Comparison of ENCODE assay signal across 12 cellular contexts in the genomic region with DNA sequence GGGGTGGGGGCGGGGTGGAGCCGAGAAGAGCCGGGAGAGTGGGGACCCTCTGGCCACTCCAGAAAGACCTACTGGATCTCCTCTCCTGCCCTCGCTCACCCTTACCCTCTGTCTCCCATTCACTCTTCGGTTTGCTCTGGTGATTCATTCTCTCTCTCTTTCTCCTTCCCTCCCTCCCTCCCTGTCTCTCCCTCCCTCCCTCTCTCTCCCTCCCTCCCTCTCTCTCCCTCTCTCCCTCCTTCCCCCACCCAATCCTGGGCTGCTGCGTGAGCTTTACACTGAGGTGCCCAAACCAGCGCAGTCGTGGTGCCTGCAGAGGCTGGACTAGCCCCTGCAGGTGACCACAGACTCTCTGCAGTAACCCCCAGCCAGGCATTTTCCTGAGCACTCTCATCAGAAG. TPM values are rescaled to one million over a fixed set of nuclear protein-coding genes. Genes with fewer than 3 reads are reported as not detected.
DNase-seq lines count a peak whose midpoint lies in the region; ATAC-seq and TF ChIP-seq lines count a peak whose summit lies in the region.
"Had no signal": no experiment of that assay in that cellular context is flagged by ENCODE, and none has a peak within 500 bp of the region (broad histone marks: within the 10 kb centered on the region; RNA-seq: fewer than 3 reads in every experiment).

No MANE protein-coding gene starts in this region.

- POLR2A ChIA-PET in activated CD4-positive, alpha-beta memory T cell treated with anti-CD3 and anti-CD28 coated beads for 36 hours (lab: Charles Lee), result no interaction called here
- POLR2A ChIA-PET in activated CD4-positive, alpha-beta T cell treated with anti-CD3 and anti-CD28 coated beads for 36 hours (lab: Charles Lee), result no interaction called here

- H3K9me3 ChIP-seq in right cardiac atrium (ENCODE audit: control insufficient read depth, low read length), result peaks cover 2% of the 10 kb centered on the region

- peak overlapping the region; percentile 41 for H3K4me3 ChIP-seq in right cardiac atrium (ENCODE audit: low read length)
- H3K4me3 ChIP-seq: K562 had no signal

- DNase-seq in right cardiac atrium (peak in 1 of 3 donors; percentile 32), cardiac septum (ENCODE audit: low spot score) (no peak), SKM-1 treated with dmso at 0.1 percent for 144 hours (lab: John Stamatoyannopoulos, UW; ENCODE audit: unreplicated experiment) (no peak), NCI-H446 (lab: John Stamatoyannopoulos, UW) (no peak)
- DNase-seq in activated CD4-positive, alpha-beta memory T cell treated with anti-CD3 and anti-CD28 coated beads for 36 hours, result no peak
- DNase-seq in activated CD4-positive, alpha-beta T cell treated with anti-CD3 and anti-CD28 coated beads for 36 hours, result no peak
- DNase-seq: BE2C, immature natural killer cell, NCI-H187 had no signal

- intact Hi-C loops in right cardiac atrium (cut with DNase I) (no loop called here), cardiac septum (cut with DNase I) (no loop called here)
- intact Hi-C loops in activated CD4-positive, alpha-beta memory T cell treated with anti-CD3 and anti-CD28 coated beads for 36 hours (cut with micrococcal nuclease), result no loop called here
- intact Hi-C loops in activated CD4-positive, alpha-beta T cell treated with anti-CD3 and anti-CD28 coated beads for 36 hours (cut with DNase I, micrococcal nuclease), result no loop called here

- CTCF ChIA-PET in activated CD4-positive, alpha-beta memory T cell treated with anti-CD3 and anti-CD28 coated beads for 36 hours (lab: Charles Lee), result interaction anchor here (2.6 kb wide), 1 partner anchor 24 kb away, joined by 6 read pairs; no protein-coding TSS in a partner anchor
- CTCF ChIA-PET in activated CD4-positive, alpha-beta T cell treated with anti-CD3 and anti-CD28 coated beads for 36 hours (lab: Charles Lee), result no interaction called here

- H3K4me1 ChIP-seq in right cardiac atrium (ENCODE audit: control insufficient read depth, insufficient read depth, low read length), result no peaks in the 10 kb centered on the region
- H3K4me1 ChIP-seq: BE2C had no signal

- H3K27ac Mint-ChIP-seq in nephron, result no peak overlapping the region
- no peak overlapping the region for H3K27ac Mint-ChIP-seq in activated CD4-positive, alpha-beta memory T cell treated with anti-CD3 and anti-CD28 coated beads for 36 hours
- no peak overlapping the region for H3K27ac Mint-ChIP-seq in activated CD4-positive, alpha-beta T cell treated with anti-CD3 and anti-CD28 coated beads for 36 hours
- H3K27ac Mint-ChIP-seq: immature natural killer cell had no signal

- TF ChIP-seq CTCF in nephron (IDR thresholded peaks at IDR 0.05; ENCODE audit: unreplicated experiment in 3 of 3), result no peak

- H3K9me3 Mint-ChIP-seq in nephron, result peaks cover 31% of the 10 kb centered on the region
- peaks cover 13% of the 10 kb centered on the region for H3K9me3 Mint-ChIP-seq in activated CD4-positive, alpha-beta memory T cell treated with anti-CD3 and anti-CD28 coated beads for 36 hours
- peaks cover 7% of the 10 kb centered on the region for H3K9me3 Mint-ChIP-seq in activated CD4-positive, alpha-beta T cell treated with anti-CD3 and anti-CD28 coated beads for 36 hours (ENCODE audit: low read depth)

- peak overlapping the region; percentile 59 to 77 (median 72) for H3K4me3 Mint-ChIP-seq in nephron
- H3K4me3 Mint-ChIP-seq in activated CD4-positive, alpha-beta memory T cell treated with anti-CD3 and anti-CD28 coated beads for 36 hours, result no peak overlapping the region
- no peak overlapping the region for H3K4me3 Mint-ChIP-seq in activated CD4-positive, alpha-beta T cell treated with anti-CD3 and anti-CD28 coated beads for 36 hours

- peaks cover 42% of the 10 kb centered on the region for H3K27me3 Mint-ChIP-seq in nephron (ENCODE audit: low read depth)
- peaks cover 38% of the 10 kb centered on the region for H3K27me3 Mint-ChIP-seq in activated CD4-positive, alpha-beta memory T cell treated with anti-CD3 and anti-CD28 coated beads for 36 hours
- H3K27me3 Mint-ChIP-seq in activated CD4-positive, alpha-beta T cell treated with anti-CD3 and anti-CD28 coated beads for 36 hours, result peaks cover 40% of the 10 kb centered on the region

- H3K36me3 Mint-ChIP-seq in nephron (ENCODE audit: low read depth), result peaks cover 6% of the 10 kb centered on the region
- H3K36me3 Mint-ChIP-seq in activated CD4-positive, alpha-beta memory T cell treated with anti-CD3 and anti-CD28 coated beads for 36 hours, result peaks cover 10% of the 10 kb centered on the region
- H3K36me3 Mint-ChIP-seq in activated CD4-positive, alpha-beta T cell treated with anti-CD3 and anti-CD28 coated beads for 36 hours (ENCODE audit: low read depth), result no peaks in the 10 kb centered on the region
- H3K36me3 Mint-ChIP-seq: immature natural killer cell had no signal

- H3K4me1 Mint-ChIP-seq in nephron, result no peaks in the 10 kb centered on the region
- H3K4me1 Mint-ChIP-seq in activated CD4-positive, alpha-beta memory T cell treated with anti-CD3 and anti-CD28 coated beads for 36 hours (ENCODE audit: low read depth), result peaks cover 5% of the 10 kb centered on the region
- H3K4me1 Mint-ChIP-seq in activated CD4-positive, alpha-beta T cell treated with anti-CD3 and anti-CD28 coated beads for 36 hours, result peaks cover 6% of the 10 kb centered on the region
- H3K4me1 Mint-ChIP-seq: immature natural killer cell had no signal

- peak; percentile 14 to 55 for ATAC-seq in right cardiac atrium
- peak; percentile 57 for ATAC-seq in esophagus mucosa
- no peak for ATAC-seq in activated CD4-positive, alpha-beta T cell treated with anti-CD3 and anti-CD28 coated beads for 36 hours
- ATAC-seq: K562 had no signal

- peaks cover 2% of the 10 kb centered on the region for H3K27me3 ChIP-seq in right cardiac atrium (ENCODE audit: control insufficient read depth, insufficient read depth)
- H3K27me3 ChIP-seq: BE2C had no signal

- H3K27ac ChIP-seq in right cardiac atrium (ENCODE audit: low read length), result no peak overlapping the region

- 14% methylated on average over 8 of the region's 8 CpGs for WGBS in right cardiac atrium

RNA-seq across cellular contexts. Expression of gene ADAMTS17, which starts 32.2 kb away (rescaled TPM):
- total RNA-seq in right cardiac atrium, result 1 to 10 TPM; 2.4 to 6.5 (median 3.5) TPM
- 1.2 TPM for polyA plus RNA-seq in right cardiac atrium
- total RNA-seq in cardiac septum, result 0.67 TPM
- total RNA-seq in esophagus mucosa, result 4.0 TPM
- total RNA-seq in activated CD4-positive, alpha-beta memory T cell treated with anti-CD3 and anti-CD28 coated beads for 36 hours, result 1 to 10 TPM in 1 of 2 experiments, under 1 TPM in 1; 0.99 to 1.2 TPM
- under 1 TPM; 0.49 to 0.57 TPM for total RNA-seq in activated CD4-positive, alpha-beta T cell treated with anti-CD3 and anti-CD28 coated beads for 36 hours

Comparison
In these comparisons a context has a peak if more than half of its experiments do, and no peak if none do; other contexts are left out.
1. H3K4me3 Mint-ChIP-seq: peak in nephron (3 of 3); none in activated CD4-positive, alpha-beta memory T cell treated with anti-CD3 and anti-CD28 coated beads for 36 hours (single experiment) and activated CD4-positive, alpha-beta T cell treated with anti-CD3 and anti-CD28 coated beads for 36 hours (single experiment).